ENCODE assay signal across 15 cellular contexts in the genomic region with DNA sequence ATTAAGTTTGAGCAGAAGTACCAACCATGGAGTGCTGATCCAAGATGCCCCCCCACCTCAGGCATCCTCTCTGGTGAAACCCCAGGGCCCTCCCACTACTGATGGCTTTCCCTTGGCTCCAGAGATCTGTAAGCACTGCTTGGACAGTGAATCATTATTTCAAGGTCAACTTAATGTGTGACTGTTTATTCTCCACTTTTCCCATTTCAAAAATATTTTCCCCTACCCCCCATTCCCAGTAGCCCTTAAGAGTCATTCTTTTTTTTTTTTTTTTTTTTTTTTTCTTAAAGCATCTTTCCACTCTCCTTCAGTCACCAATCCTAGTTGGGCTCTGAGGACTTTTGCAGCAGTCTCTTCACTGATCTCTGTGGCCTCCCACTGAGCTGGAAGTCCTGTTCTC.
DNase-seq lines count a peak whose midpoint lies in the region; ATAC-seq and TF ChIP-seq lines count a peak whose summit lies in the region.
"Had no signal": no experiment of that assay in that cellular context is flagged by ENCODE, and none has a peak within 500 bp of the region (broad histone marks: within the 10 kb centered on the region; RNA-seq: fewer than 3 reads in every experiment).

No MANE protein-coding gene starts in this region.

- no peaks in the 10 kb centered on the region for H3K9me3 Mint-ChIP-seq in HFFc6

- H3K27ac ChIP-seq in body of pancreas (no peak overlapping the region), lung (ENCODE audit: low read depth in 1 of 2, low read length in 1 of 2) (no peak overlapping the region)
- H3K27ac ChIP-seq: BLaER1 treated with 17β-estradiol and CSF1 and Interleukin-3, amounts not matched to agents 10 nM and 100 nM; gastroesophageal sphincter; tibial nerve; WERI-Rb-1 had no signal

- H3K9me3 ChIP-seq in body of pancreas (no peaks in the 10 kb centered on the region), lung (ENCODE audit: control insufficient read depth in 2 of 2, insufficient read depth in 1 of 2, low read length in 1 of 2) (no peaks in the 10 kb centered on the region)
- H3K9me3 ChIP-seq: gastroesophageal sphincter, tibial nerve had no signal

- ATAC-seq in body of pancreas (peak; percentile 27), lung (ENCODE audit: insufficient read depth, low FRiP score) (peak; percentile 43), HG03175 (IDR thresholded peaks at IDR 0.05; ENCODE audit: unreplicated experiment) (no peak)
- ATAC-seq: gastroesophageal sphincter had no signal

- peak overlapping the region; percentile 76 for H3K27ac Mint-ChIP-seq in HFFc6

- no peaks in the 10 kb centered on the region for H3K27me3 ChIP-seq in body of pancreas
- no peaks in the 10 kb centered on the region for H3K27me3 ChIP-seq in lung (ENCODE audit: control insufficient read depth, insufficient read depth)
- H3K27me3 ChIP-seq: BLaER1 treated with 17β-estradiol and CSF1 and Interleukin-3, amounts not matched to agents 10 nM and 100 nM; gastroesophageal sphincter; tibial nerve had no signal

- intact Hi-C loops in body of pancreas (cut with DNase I) = no loop called here

- no peak for TF ChIP-seq POLR2A in body of pancreas (IDR thresholded peaks at IDR 0.05)

- no peak for TF ChIP-seq CTCF in HFFc6 (IDR thresholded peaks at IDR 0.05)
- no peak for TF ChIP-seq CTCF in body of pancreas (IDR thresholded peaks at IDR 0.05)
- TF ChIP-seq CTCF in lung (IDR thresholded peaks at IDR 0.05; ENCODE audit: control extremely low read depth, extremely low read depth) = no peak

- DNase-seq in AG08395 (ENCODE audit: low spot score) (peak; percentile 76), HFFc6 (peak; percentile 70), body of pancreas (no peak), lung (ENCODE audit: low spot score) (no peak), hypothalamus (lab: John Stamatoyannopoulos, UW) (no peak), NCI-H446 treated with DMSO at 0.1 percent for 48 hours (lab: John Stamatoyannopoulos, UW) (no peak)
- no peak for DNase-seq in stimulated activated CD4-positive, alpha-beta T cell treated with anti-CD3 and anti-CD28 coated beads, Interleukin-2, amount 100 ng/mL, for 24 hours
- DNase-seq: amygdala; MV-4-11; stimulated activated CD8-positive, alpha-beta memory T cell treated with anti-CD3 and anti-CD28 coated beads, Interleukin-4, amount 100 ng/mL, for 48 hours; WERI-Rb-1 had no signal

- H3K36me3 ChIP-seq in body of pancreas (replicated peaks in 1 of 2; ENCODE audit: insufficient read depth in 1 of 2, low read depth in 2 of 2) (peaks cover 0 to 17% of the 10 kb centered on the region in 2 donors), lung (ENCODE audit: control insufficient read depth in 2 of 2, insufficient read depth in 2 of 2, low read length in 2 of 2) (peaks cover 8 to 24% of the 10 kb centered on the region in 2 donors)

- no peak overlapping the region for H3K4me3 ChIP-seq in body of pancreas
- H3K4me3 ChIP-seq in lung = no peak overlapping the region
- H3K4me3 ChIP-seq: BLaER1 treated with 17β-estradiol and CSF1 and Interleukin-3, amounts not matched to agents 10 nM and 100 nM; gastroesophageal sphincter; tibial nerve had no signal

- peaks cover 42% of the 10 kb centered on the region for H3K36me3 Mint-ChIP-seq in HFFc6 (ENCODE audit: low read depth)

- H3K4me1 ChIP-seq in body of pancreas (peaks cover 8% of the 10 kb centered on the region), lung (ENCODE audit: control insufficient read depth in 2 of 2, insufficient read depth in 2 of 2, low read length in 2 of 2) (no peaks in the 10 kb centered on the region)
- H3K4me1 ChIP-seq: BLaER1 treated with 17β-estradiol and CSF1 and Interleukin-3, amounts not matched to agents 10 nM and 100 nM; gastroesophageal sphincter; tibial nerve had no signal

- peaks cover 5% of the 10 kb centered on the region for H3K27me3 Mint-ChIP-seq in HFFc6 (ENCODE audit: insufficient read depth)

- peak overlapping the region; percentile 48; the same call in 1 of the 2 replicates for H3K4me3 Mint-ChIP-seq in HFFc6

- H3K4me1 Mint-ChIP-seq in HFFc6 (ENCODE audit: low read depth) = peaks cover 54% of the 10 kb centered on the region

Comparison
In these comparisons a context has a peak if more than half of its experiments do, and no peak if none do; other contexts are left out.
1. DNase-seq: peak in AG08395 (single experiment) and HFFc6 (single experiment); none in body of pancreas (0 of 4), lung (single experiment), hypothalamus (0 of 51), NCI-H446 treated with DMSO at 0.1 percent for 48 hours (single experiment) and stimulated activated CD4-positive, alpha-beta T cell treated with anti-CD3 and anti-CD28 coated beads, Interleukin-2, amount 100 ng/mL, for 24 hours (0 of 2).